9 cellular contexts compared by ENCODE assay signal in genomic region chr17:59328534-59329095, GRCh38. TPM values are rescaled to one million over a fixed set of nuclear protein-coding genes. Genes with fewer than 3 reads are reported as not detected.
DNase-seq lines count a peak whose midpoint lies in the region; ATAC-seq and TF ChIP-seq lines count a peak whose summit lies in the region.
"Had no signal": no experiment of that assay in that cellular context is flagged by ENCODE, and none has a peak within 500 bp of the region (broad histone marks: within the 10 kb centered on the region; RNA-seq: fewer than 3 reads in every experiment).

No MANE protein-coding gene starts in this region.

- peaks cover 20 to 32% of the 10 kb centered on the region in 2 donors for H3K4me1 ChIP-seq in neuronal stem cell (ENCODE audit: control insufficient read depth in 2 of 2, insufficient read depth in 1 of 2, low read depth in 1 of 2, low read length in 2 of 2)

- no peak overlapping the region for H3K14ac ChIP-seq in neuronal stem cell (ENCODE audit: low read length)

- H4K8ac ChIP-seq in neuronal stem cell (ENCODE audit: low read depth, low read length): no peak overlapping the region

- no peak for TF ChIP-seq CTCF in C4-2B (conservative IDR thresholded peaks at IDR 0.05)
- TF ChIP-seq CTCF in dorsolateral prefrontal cortex (IDR thresholded peaks at IDR 0.05 in 54 of 56, conservative IDR thresholded peaks at IDR 0.05 in 2 of 56; ENCODE audit: low read depth in 1 of 56, partially characterized antibody in 56 of 56): no peak

- no peak overlapping the region for H3K9ac ChIP-seq in neuronal stem cell (ENCODE audit: low read depth, low read length, poor library complexity)

- H3K27me3 ChIP-seq in dorsolateral prefrontal cortex (no peaks in the 10 kb centered on the region), neuronal stem cell (ENCODE audit: control insufficient read depth in 3 of 3, insufficient read depth in 3 of 3, low read depth in 1 of 3, low read length in 3 of 3) (no peaks in the 10 kb centered on the region)

- no peak overlapping the region for H3K4me3 ChIP-seq in dorsolateral prefrontal cortex
- no peak overlapping the region for H3K4me3 ChIP-seq in neuronal stem cell (ENCODE audit: low read length in 2 of 2)

- DNase-seq in NCI-H1694 (lab: John Stamatoyannopoulos, UW) (peak; percentile 98), dorsolateral prefrontal cortex (peak in 1 of 10 donors; percentile 66), neuronal stem cell (ENCODE audit: low spot score) (no peak), NCI-H2107 (lab: John Stamatoyannopoulos, UW) (no peak), head of caudate nucleus (no peak)
- DNase-seq: activated effector memory CD4-positive, alpha-beta T cell treated with anti-CD3 and anti-CD28 coated beads, Interleukin-2, amount 50 U/mL, for 16 hours had no signal

- H4K91ac ChIP-seq in neuronal stem cell (ENCODE audit: low read depth, low read length, poor library complexity): no peak overlapping the region

- H2BK120ac ChIP-seq in neuronal stem cell (ENCODE audit: low read depth, low read length): no peak overlapping the region

- peak overlapping the region; percentile 82 for H2AFZ ChIP-seq in neuronal stem cell (ENCODE audit: low read length)

- no peak overlapping the region for H2BK12ac ChIP-seq in neuronal stem cell (ENCODE audit: low read length)

- no peak overlapping the region for H2AK5ac ChIP-seq in neuronal stem cell (ENCODE audit: low read depth, low read length)

- intact Hi-C loops in dorsolateral prefrontal cortex (cut with DNase I) (loop anchor here (2.0 to 10.0 kb wide), 4 partner anchors 106 to 234 kb away; partner anchors contain the start of genes GDPD1 (in 1 of the 2) and SMG8 (in 1 of the 2)), head of caudate nucleus (cut with DNase I) (loop anchor here (2.0 to 10.0 kb wide), 2 partner anchors 104 to 112 kb away; partner anchors contain the start of gene GDPD1)

- H3K4me2 ChIP-seq in neuronal stem cell (ENCODE audit: insufficient read depth, low read length, poor library complexity, severe bottlenecking): no peak overlapping the region

- no peaks in the 10 kb centered on the region for H3K79me1 ChIP-seq in neuronal stem cell (ENCODE audit: low read depth, low read length)

- no peak overlapping the region for H3K23ac ChIP-seq in neuronal stem cell (ENCODE audit: low read depth, low read length, poor library complexity)

- H3K27ac ChIP-seq in C4-2B: peak overlapping the region; percentile 80
- H3K27ac ChIP-seq in dorsolateral prefrontal cortex: peak overlapping the region in 57 of 59 donors; percentile 66 to 99 (median 96)
- no peak overlapping the region for H3K27ac ChIP-seq in neuronal stem cell (replicated peaks; ENCODE audit: low read length)

- H3K18ac ChIP-seq in neuronal stem cell (ENCODE audit: low read length): no peak overlapping the region

- no peak overlapping the region for H2BK15ac ChIP-seq in neuronal stem cell (ENCODE audit: low read length)

- no peak for ATAC-seq in GM21786 (IDR thresholded peaks at IDR 0.05; ENCODE audit: unreplicated experiment)
- ATAC-seq in GM19395 (IDR thresholded peaks at IDR 0.05; ENCODE audit: unreplicated experiment): no peak

- 100% methylated on average over 1 of the region's 2 CpGs; no CpG with 5 or more reads in 1 of the 2 donors for WGBS in neuronal stem cell (ENCODE audit: extremely low coverage in 2 of 2, insufficient read length in 2 of 2, insufficient replicate concordance in 1 of 2), 2 donors

- H2BK5ac ChIP-seq in neuronal stem cell (ENCODE audit: low read length): no peak overlapping the region

- no peak overlapping the region for H3K4ac ChIP-seq in neuronal stem cell (ENCODE audit: low read length)

- H3K9me3 ChIP-seq in neuronal stem cell (replicated peaks in 1 of 2; ENCODE audit: control insufficient read depth in 2 of 2, insufficient read depth in 1 of 2, low read depth in 1 of 2, low read length in 2 of 2): no peaks in the 10 kb centered on the region

- H3K36me3 ChIP-seq in neuronal stem cell (replicated peaks in 1 of 2; ENCODE audit: control insufficient read depth in 2 of 2, insufficient read depth in 2 of 2, low read length in 2 of 2): no peaks in the 10 kb centered on the region

RNA-seq across cellular contexts. Expression of gene YPEL2, which starts 2.8 kb away (rescaled TPM):
- total RNA-seq in dorsolateral prefrontal cortex: 100 to 1,000 TPM in 1 of 120 experiments, 10 to 100 TPM in 119; 35.6 to 117 (median 58.9) TPM
- 9.8 TPM for polyA plus RNA-seq in neuronal stem cell (2013, experiment 1 of 2)
- 9.6 TPM for polyA plus RNA-seq in neuronal stem cell (2013, experiment 2 of 2)
